23 cellular contexts compared by ENCODE assay signal in the genomic region with DNA sequence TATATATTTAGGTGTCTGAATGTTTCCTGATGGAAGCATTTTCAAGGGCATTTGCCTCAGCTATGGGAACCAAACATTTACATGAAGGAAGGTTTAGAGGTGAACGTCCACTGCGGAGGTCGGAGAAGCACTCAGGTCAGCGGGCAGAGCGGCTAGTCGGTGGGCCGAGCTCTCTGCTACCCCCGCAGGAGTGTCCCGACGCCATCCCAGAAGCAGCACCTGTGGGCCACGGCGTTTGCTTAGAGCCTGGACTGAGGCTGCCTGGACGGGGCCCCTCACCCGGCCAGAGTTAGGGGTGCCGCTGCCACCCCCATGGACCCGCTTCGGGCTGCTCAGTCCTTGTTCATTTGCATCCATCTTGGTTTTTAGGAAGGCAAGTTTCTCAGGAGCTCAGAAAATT. TPM values are rescaled to one million over a fixed set of nuclear protein-coding genes. Genes with fewer than 3 reads are reported as not detected.
"Had no signal": no experiment of that assay in that cellular context is flagged by ENCODE, and none has a peak within 500 bp of the region (broad histone marks: within the 10 kb centered on the region; RNA-seq: fewer than 3 reads in every experiment).

No MANE protein-coding gene starts in this region.

- H3K9me3 ChIP-seq: prostate gland, tibial artery had no signal

- DNase-seq: activated B cell treated with CpG ODN at 0.5 μM for 24 hours; activated CD4-positive, alpha-beta T cell treated with anti-CD3 and anti-CD28 coated beads for 36 hours; activated CD4-positive, alpha-beta T cell treated with anti-CD3 and anti-CD28 coated beads, Interleukin-2, amount 50 U/mL, for 4 hours; activated CD8-positive, alpha-beta memory T cell treated with anti-CD3 and anti-CD28 coated beads for 24 hours; activated CD8-positive, alpha-beta memory T cell treated with anti-CD3 and anti-CD28 coated beads, Interleukin-2, amount 50 U/mL, for 4 hours; activated naive CD8-positive, alpha-beta T cell treated with anti-CD3 and anti-CD28 coated beads for 36 hours; activated T-cell treated with anti-CD3 and anti-CD28 coated beads, Interleukin-2, amount 50 U/mL, for 24 hours; cerebellar nuclear complex; cortex of kidney; endodermal cell; immature natural killer cell; kidney glomerular epithelial cell; stimulated activated CD4-positive, alpha-beta T cell treated with anti-CD3 and anti-CD28 coated beads, Interleukin-1b, Interleukin-23, amount 100 ng/mL, for 48 hours; stimulated activated naive CD8-positive, alpha-beta T cell treated with anti-CD3 and anti-CD28 coated beads, Interleukin-15, amount 100 ng/mL, for 72 hours; SW 1271; T-helper 17 cell; tibial artery had no signal

- FAIRE-seq: bronchial epithelial cell had no signal

- H3K4me1 ChIP-seq: tibial artery had no signal

- ATAC-seq: activated CD4-positive, alpha-beta T cell treated with anti-CD3 and anti-CD28 coated beads for 36 hours; activated T-helper 17 cell treated with anti-CD3 and anti-CD28 coated beads, Interleukin-2, amount 50 U/mL, for 72 hours; naive thymus-derived CD8-positive, alpha-beta T cell; stimulated activated effector memory CD8-positive, alpha-beta T cell treated with anti-CD3 and anti-CD28 coated beads, Interleukin-12 subunit alpha, Interleukin-12 subunit beta, amount 100 ng/mL, for 72 hours; stimulated activated naive CD8-positive, alpha-beta T cell treated with anti-CD3 and anti-CD28 coated beads, Interleukin-15, amount 100 ng/mL, for 72 hours; T-helper 17 cell had no signal

- H3K36me3 ChIP-seq: prostate gland, tibial artery had no signal

- H3K4me3 ChIP-seq: prostate gland, tibial artery had no signal

- H3K27ac ChIP-seq: epithelial cell of prostate, prostate gland, tibial artery had no signal

RNA-seq across cellular contexts. Expression of a gene that starts 30.6 kb away (rescaled TPM):
- polyA plus RNA-seq: immature natural killer cell; naive thymus-derived CD8-positive, alpha-beta T cell had no signal
